1 cellular context compared by ENCODE assay signal in the genomic region with DNA sequence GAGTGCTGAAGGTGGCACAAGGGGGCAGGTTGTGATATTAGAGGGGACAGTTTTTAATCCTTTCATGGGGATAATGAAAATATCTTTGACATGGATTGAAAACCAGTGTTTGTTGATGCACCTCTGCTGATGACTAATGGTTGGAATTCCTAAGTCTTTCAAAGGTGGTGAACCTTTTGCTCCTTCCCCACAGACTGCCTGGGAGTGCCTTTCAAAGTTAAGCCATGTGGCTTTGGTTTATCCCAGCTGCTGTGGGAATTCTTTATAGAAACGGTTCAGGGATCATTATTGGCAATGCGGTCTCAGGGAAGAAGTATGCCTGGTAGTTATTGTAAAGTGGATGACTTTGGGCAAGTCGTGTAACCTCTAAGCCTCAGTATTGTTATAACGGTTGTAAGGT.
TF ChIP-seq lines count a peak whose summit lies in the region.

No MANE protein-coding gene starts in this region.

TF ChIP-seq in WTC11, 78 proteins besides CTCF, POLR2A, EP300 and RAD21 (continued from another document):
- TF ChIP-seq, protein P1, sequence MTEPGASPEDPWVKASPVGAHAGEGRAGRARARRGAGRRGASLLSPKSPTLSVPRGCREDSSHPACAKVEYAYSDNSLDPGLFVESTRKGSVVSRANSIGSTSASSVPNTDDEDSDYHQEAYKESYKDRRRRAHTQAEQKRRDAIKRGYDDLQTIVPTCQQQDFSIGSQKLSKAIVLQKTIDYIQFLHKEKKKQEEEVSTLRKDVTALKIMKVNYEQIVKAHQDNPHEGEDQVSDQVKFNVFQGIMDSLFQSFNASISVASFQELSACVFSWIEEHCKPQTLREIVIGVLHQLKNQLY (CRISPR knock-in tag; IDR thresholded peaks at IDR 0.05) = no peak
- no peak for TF ChIP-seq NFATC4 (CRISPR knock-in tag; IDR thresholded peaks at IDR 0.05)
